21 cellular contexts compared by ENCODE assay signal in genomic region chr5:1045960-1046560, GRCh38. TPM values are rescaled to one million over a fixed set of nuclear protein-coding genes. Genes with fewer than 3 reads are reported as not detected.
DNase-seq lines count a peak whose midpoint lies in the region; ATAC-seq and FAIRE-seq lines count a peak whose summit lies in the region.
"Had no signal": no experiment of that assay in that cellular context is flagged by ENCODE, and none has a peak within 500 bp of the region (broad histone marks: within the 10 kb centered on the region; RNA-seq: fewer than 3 reads in every experiment).

No MANE protein-coding gene starts in this region.

- FAIRE-seq in HTR-8/SVneo (lab: Jason Lieb, UNC): peak; percentile 92
- peak; percentile 72 for FAIRE-seq in urothelium cell line (lab: Jason Lieb, UNC)
- FAIRE-seq: GM12892 had no signal

- no peak for DNase-seq in activated naive CD8-positive, alpha-beta T cell treated with anti-CD3 and anti-CD28 coated beads, Interleukin-2, amount 50 U/mL, for 24 hours
- DNase-seq in HTR-8/SVneo (ENCODE audit: insufficient read length, low spot score) (no peak), immature natural killer cell (no peak), urothelium cell line (ENCODE audit: low spot score) (no peak), NCI-H1048 (lab: John Stamatoyannopoulos, UW) (no peak), GDM1 (lab: John Stamatoyannopoulos, UW) (no peak)
- DNase-seq: C1 segment of cervical spinal cord; Caco-2; CD4-positive, alpha-beta memory T cell; DMS 273 treated with DMSO at 0.1 percent for 48 hours; DMS79 treated with DMSO at 0.1 percent for 48 hours; H7; KBM-7; NCI-H2029; NCI-H446; NCI-H524 treated with DMSO at 0.1 percent for 48 hours; NCI-H774; PC-3; SK-N-SH had no signal

- peaks cover 2% of the 10 kb centered on the region for H3K36me3 Mint-ChIP-seq in activated naive CD8-positive, alpha-beta T cell
- peaks cover 21% of the 10 kb centered on the region for H3K36me3 Mint-ChIP-seq in activated naive CD8-positive, alpha-beta T cell treated with anti-CD3 and anti-CD28 coated beads, Interleukin-2, amount 50 U/mL, for 24 hours (ENCODE audit: low read depth)
- H3K36me3 Mint-ChIP-seq in immature natural killer cell: peaks cover 0 to 6% (median 3%) of the 10 kb centered on the region in 3 donors

- H3K27me3 Mint-ChIP-seq in activated naive CD8-positive, alpha-beta T cell: no peaks in the 10 kb centered on the region
- H3K27me3 Mint-ChIP-seq in activated naive CD8-positive, alpha-beta T cell treated with anti-CD3 and anti-CD28 coated beads, Interleukin-2, amount 50 U/mL, for 24 hours: peaks cover 2% of the 10 kb centered on the region
- H3K27me3 Mint-ChIP-seq in immature natural killer cell (ENCODE audit: low read depth in 3 of 3): peaks cover 3 to 13% (median 4%) of the 10 kb centered on the region in 3 donors
- H3K27me3 Mint-ChIP-seq: CD4-positive, alpha-beta memory T cell had no signal

- no peak for ATAC-seq in activated naive CD8-positive, alpha-beta T cell treated with anti-CD3 and anti-CD28 coated beads, Interleukin-2, amount 50 U/mL, for 24 hours
- ATAC-seq: PC-3 had no signal

- no peak overlapping the region for H3K4me3 Mint-ChIP-seq in activated naive CD8-positive, alpha-beta T cell
- no peak overlapping the region for H3K4me3 Mint-ChIP-seq in activated naive CD8-positive, alpha-beta T cell treated with anti-CD3 and anti-CD28 coated beads, Interleukin-2, amount 50 U/mL, for 24 hours
- H3K4me3 Mint-ChIP-seq in immature natural killer cell: no peak overlapping the region
- H3K4me3 Mint-ChIP-seq: CD4-positive, alpha-beta memory T cell had no signal

- peaks cover 37% of the 10 kb centered on the region for H3K4me1 Mint-ChIP-seq in activated naive CD8-positive, alpha-beta T cell (ENCODE audit: low read depth)
- peaks cover 2% of the 10 kb centered on the region for H3K4me1 Mint-ChIP-seq in activated naive CD8-positive, alpha-beta T cell treated with anti-CD3 and anti-CD28 coated beads, Interleukin-2, amount 50 U/mL, for 24 hours
- peaks cover 2 to 41% of the 10 kb centered on the region in 2 donors for H3K4me1 Mint-ChIP-seq in immature natural killer cell

- H3K27ac Mint-ChIP-seq in activated naive CD8-positive, alpha-beta T cell: peak overlapping the region; percentile 50
- no peak overlapping the region for H3K27ac Mint-ChIP-seq in activated naive CD8-positive, alpha-beta T cell treated with anti-CD3 and anti-CD28 coated beads, Interleukin-2, amount 50 U/mL, for 24 hours
- peak overlapping the region in 4 of 6 donors; percentile 39 to 73 (median 60) for H3K27ac Mint-ChIP-seq in immature natural killer cell

- H3K9me3 Mint-ChIP-seq in activated naive CD8-positive, alpha-beta T cell (ENCODE audit: low read depth): peaks cover 36% of the 10 kb centered on the region
- peaks cover 74% of the 10 kb centered on the region for H3K9me3 Mint-ChIP-seq in activated naive CD8-positive, alpha-beta T cell treated with anti-CD3 and anti-CD28 coated beads, Interleukin-2, amount 50 U/mL, for 24 hours
- H3K9me3 Mint-ChIP-seq in immature natural killer cell: peaks cover 0 to 7% (median 1%) of the 10 kb centered on the region in 6 donors

RNA-seq across cellular contexts. Expression of gene NKD2, which starts 37.5 kb away (rescaled TPM):
- polyA plus RNA-seq in immature natural killer cell: not detected
- polyA plus RNA-seq: CD4-positive, alpha-beta memory T cell; SK-N-SH had no signal
